ENCODE assay signal across 24 cellular contexts in the genomic region with DNA sequence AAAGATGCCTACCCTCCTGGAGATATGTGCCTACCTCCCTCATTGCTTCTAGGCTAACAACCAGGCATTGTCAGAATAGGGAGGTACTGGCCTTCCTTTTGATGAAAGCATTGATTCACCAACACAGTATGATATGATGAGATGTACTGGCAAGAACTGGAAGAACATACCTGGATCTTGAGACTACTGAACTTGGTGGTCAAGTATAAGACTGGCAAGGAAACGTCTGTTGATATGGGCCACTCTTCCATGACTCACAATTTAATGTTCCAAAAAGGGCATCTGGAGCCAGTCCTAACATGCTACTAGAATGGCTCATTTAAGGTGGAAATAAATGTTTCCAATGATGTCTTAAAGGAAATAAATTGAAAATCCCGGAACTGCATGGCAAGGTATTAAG. TPM values are rescaled to one million over a fixed set of nuclear protein-coding genes. Genes with fewer than 3 reads are reported as not detected.
A peak's percentile ranks its signal among the peaks of the same experiment; 100 is the strongest.
DNase-seq lines count a peak whose midpoint lies in the region; ATAC-seq, FAIRE-seq and TF ChIP-seq lines count a peak whose summit lies in the region.
"Had no signal": no experiment of that assay in that cellular context is flagged by ENCODE, and none has a peak within 500 bp of the region (broad histone marks: within the 10 kb centered on the region; RNA-seq: fewer than 3 reads in every experiment).

No MANE protein-coding gene starts in this region.

- dilution Hi-C loops in keratinocyte (cut with MboI; ENCODE audit: extremely low pct_ligation_motif_present, low sequenced_read_pairs) = no loop called here

- H3K4me1 ChIP-seq in RWPE2 (ENCODE audit: insufficient read depth, poor library complexity, severe bottlenecking) = peaks cover 47% of the 10 kb centered on the region
- peaks cover 60% of the 10 kb centered on the region for H3K4me1 ChIP-seq in keratinocyte (ENCODE audit: control insufficient read depth, extremely low read depth, insufficient read depth, low read length)
- H3K4me1 ChIP-seq: Caco-2 had no signal

- H3K4me3 ChIP-seq in RWPE2 (ENCODE audit: severe bottlenecking) (no peak overlapping the region), keratinocyte (ENCODE audit: control insufficient read depth in 2 of 3, extremely low read depth in 1 of 3, insufficient read depth in 2 of 3, low read depth in 1 of 3, low read length in 3 of 3) (peak overlapping the region in 1 of 3 experiments; percentile 36)

- H3K36me3 ChIP-seq in RWPE2 (ENCODE audit: low read depth) = peaks cover 10% of the 10 kb centered on the region; the same call in 1 of the 2 replicates
- H3K36me3 ChIP-seq in keratinocyte (ENCODE audit: control insufficient read depth in 2 of 2, extremely low read depth in 1 of 2, insufficient read depth in 2 of 2, low read length in 2 of 2) = peaks cover 1 to 2% of the 10 kb centered on the region in 2 experiments

- peak; percentile 98 for FAIRE-seq in keratinocyte (lab: Jason Lieb, UNC)
- FAIRE-seq: A204.1, D721Med, HepG2 had no signal

- H3K4me2 ChIP-seq in keratinocyte (ENCODE audit: control insufficient read depth, extremely low read depth, insufficient read depth, low read depth, low read length) = peak overlapping the region; percentile 70

- peaks cover 39% of the 10 kb centered on the region for H3K79me2 ChIP-seq in keratinocyte (ENCODE audit: control insufficient read depth, insufficient read depth, low read length)

- H2AFZ ChIP-seq in keratinocyte (ENCODE audit: control insufficient read depth, low read length) = no peak overlapping the region

- H3K27ac ChIP-seq in RWPE2 (ENCODE audit: poor library complexity, severe bottlenecking) (peak overlapping the region; percentile 78), epithelial cell of prostate (peak overlapping the region; percentile 79), keratinocyte (ENCODE audit: control insufficient read depth, insufficient read depth, low read length) (peak overlapping the region; percentile 77)
- H3K27ac ChIP-seq: C4-2B, HL-60 had no signal

- H3K9me1 ChIP-seq in keratinocyte (ENCODE audit: control insufficient read depth, extremely low read depth, insufficient read depth, low read length) = no peaks in the 10 kb centered on the region

- H3K9me3 ChIP-seq in RWPE2 (ENCODE audit: severe bottlenecking) = no peaks in the 10 kb centered on the region
- no peaks in the 10 kb centered on the region for H3K9me3 ChIP-seq in keratinocyte (ENCODE audit: control insufficient read depth, low read depth, low read length)
- H3K9me3 ChIP-seq: Caco-2 had no signal

- H4K20me1 ChIP-seq in keratinocyte (ENCODE audit: control insufficient read depth, extremely low read depth, insufficient read depth, low read length) = no peaks in the 10 kb centered on the region

- TF ChIP-seq CTCF in RWPE2 (IDR thresholded peaks at IDR 0.05; ENCODE audit: poor library complexity, severe bottlenecking) (no peak), keratinocyte (optimal IDR thresholded peaks at IDR 0.05 in 1 of 3, IDR thresholded peaks at IDR 0.05 in 1 of 3, conservative IDR thresholded peaks at IDR 0.05 in 1 of 3; ENCODE audit: extremely low read depth in 1 of 3, insufficient read depth in 2 of 3, low read length in 3 of 3) (no peak)

- intact Hi-C loops in head of caudate nucleus (cut with DNase I) = no loop called here

- H3K27me3 ChIP-seq in RWPE2 (ENCODE audit: insufficient read depth, poor library complexity, severe bottlenecking) = no peaks in the 10 kb centered on the region
- H3K27me3 ChIP-seq in keratinocyte (ENCODE audit: control insufficient read depth, extremely low read depth, insufficient read depth, low read length) = no peaks in the 10 kb centered on the region

- DNase-seq in M059J (ENCODE audit: low read depth) (peak; percentile 17), RWPE2 (ENCODE audit: low spot score) (no peak), epithelial cell of prostate (ENCODE audit: low read depth, low spot score) (peak; percentile 76), keratinocyte (ENCODE audit: low read depth, low spot score) (peak; percentile 80), DMS 273 (lab: John Stamatoyannopoulos, UW; ENCODE audit: unreplicated experiment) (no peak), T1000 (lab: John Stamatoyannopoulos, UW) (no peak), amygdala (lab: John Stamatoyannopoulos, UW) (no peak), head of caudate nucleus (no peak)
- DNase-seq: ACHN; AML-193; Caco-2; CD4-positive, alpha-beta T cell; DMS153; DMS79; GF-D8; GOT3; H7; HFFc6 had no signal

- ATAC-seq in RWPE2 (ENCODE audit: low read depth) = peak; percentile 89
- ATAC-seq: HCT116, HepG2 had no signal

- no peak overlapping the region for H3K9ac ChIP-seq in keratinocyte (ENCODE audit: control insufficient read depth, extremely low read depth, insufficient read depth, low read length)

RNA-seq across cellular contexts. Expression of a gene that starts 18.1 kb away (rescaled TPM):
- total RNA-seq in M059J (2014; rRNA removed; shearing (Covaris generic)) = 12.2 and 12.5 TPM in 2 replicates
- polyA plus RNA-seq in keratinocyte = 19.5 to 31.5 TPM (median 28.2 TPM) in 3 replicates
- 23.4 TPM for polyA plus RNA-seq in keratinocyte (2011; ENCODE audit: low read depth)
- polyA plus RNA-seq in keratinocyte (2011; cell fraction: cytosol; rRNA removed) = 21.8 and 29.0 TPM in 2 replicates
- polyA plus RNA-seq in keratinocyte (2011; cell fraction: nucleus; rRNA removed) = 26.7 and 27.7 TPM in 2 replicates
- 20.2 and 24.2 TPM in 2 replicates for polyA plus RNA-seq in keratinocyte (2012; ENCODE audit: low replicate concordance)
- polyA minus RNA-seq in keratinocyte = 31.0 to 47.4 TPM (median 32.8 TPM) in 3 replicates
- polyA minus RNA-seq in keratinocyte (2011; cell fraction: cytosol; rRNA and poly(A)+ RNA removed) = 27.8 TPM
- polyA minus RNA-seq in keratinocyte (2011; cell fraction: nucleus; rRNA and poly(A)+ RNA removed) = 16.8 and 48.4 TPM in 2 replicates

Comparison
In these comparisons a context has a peak if more than half of its experiments do, and no peak if none do; other contexts are left out.
1. DNase-seq: peak in M059J (single experiment), epithelial cell of prostate (single experiment) and keratinocyte (single experiment); none in RWPE2 (single experiment), DMS 273 (single experiment), T1000 (single experiment), amygdala (0 of 56) and head of caudate nucleus (0 of 42).
2. Peak in every context shown above with its lines, with median percentiles within 50 percentile points of each other: H3K27ac ChIP-seq.